ENCODE assay signal across 7 cellular contexts in the genomic region with DNA sequence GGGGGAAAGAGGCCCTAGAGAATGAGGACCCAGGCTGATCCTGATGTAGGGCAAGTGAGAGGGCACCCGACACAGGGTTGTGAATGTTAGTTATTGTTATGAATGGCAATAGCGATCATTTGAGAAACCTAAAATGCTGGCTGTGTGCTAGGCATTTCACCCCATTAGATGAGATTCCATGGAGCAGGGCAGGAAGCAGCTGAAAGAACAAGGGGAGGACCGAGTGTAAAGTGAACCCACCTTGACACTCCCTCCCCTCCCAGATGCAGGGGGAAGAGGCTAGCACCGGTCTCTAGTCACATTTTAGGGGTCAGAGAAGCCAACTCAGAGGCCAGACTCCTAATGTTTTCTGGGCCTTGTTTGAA. TPM values are rescaled to one million over a fixed set of nuclear protein-coding genes. Genes with fewer than 3 reads are reported as not detected.
DNase-seq lines count a peak whose midpoint lies in the region; ATAC-seq and TF ChIP-seq lines count a peak whose summit lies in the region.
"Had no signal": no experiment of that assay in that cellular context is flagged by ENCODE, and none has a peak within 500 bp of the region (broad histone marks: within the 10 kb centered on the region; RNA-seq: fewer than 3 reads in every experiment).

No MANE protein-coding gene starts in this region.

- in situ Hi-C loops in GM13977 (cut with MboI; ENCODE audit: low pct_unique_long_range_greater_than_20kb, low sequenced_read_pairs, unreplicated experiment) = no loop called here

- peaks cover 7% of the 10 kb centered on the region for H3K36me3 Mint-ChIP-seq in activated naive CD8-positive, alpha-beta T cell treated with anti-CD3 and anti-CD28 coated beads, Interleukin-2, amount 10 ng/mL, durations not matched to agents 7 days and 5 days
- H3K36me3 Mint-ChIP-seq in natural killer cell treated with Interleukin-12 subunit alpha and Interleukin-12 subunit beta and Interleukin-15 and Interleukin-18, amount 100 ng/mL, for 72 hours = no peaks in the 10 kb centered on the region

- TF ChIP-seq CTCF in GM13977 (IDR thresholded peaks at IDR 0.05; ENCODE audit: extremely low read depth, insufficient read depth, missing control alignments) = no peak

- no peak overlapping the region for H3K27ac Mint-ChIP-seq in activated naive CD8-positive, alpha-beta T cell treated with anti-CD3 and anti-CD28 coated beads, Interleukin-2, amount 10 ng/mL, durations not matched to agents 7 days and 5 days
- peak overlapping the region; percentile 37 to 47 for H3K27ac Mint-ChIP-seq in natural killer cell treated with Interleukin-12 subunit alpha and Interleukin-12 subunit beta and Interleukin-15 and Interleukin-18, amount 100 ng/mL, for 72 hours

- peaks cover 28% of the 10 kb centered on the region for H3K4me1 Mint-ChIP-seq in activated naive CD8-positive, alpha-beta T cell treated with anti-CD3 and anti-CD28 coated beads, Interleukin-2, amount 10 ng/mL, durations not matched to agents 7 days and 5 days
- H3K4me1 Mint-ChIP-seq in natural killer cell treated with Interleukin-12 subunit alpha and Interleukin-12 subunit beta and Interleukin-15 and Interleukin-18, amount 100 ng/mL, for 72 hours (ENCODE audit: low read depth in 2 of 2) = peaks cover 10 to 21% of the 10 kb centered on the region in 2 donors

- H3K9me3 Mint-ChIP-seq in activated naive CD8-positive, alpha-beta T cell treated with anti-CD3 and anti-CD28 coated beads, Interleukin-2, amount 10 ng/mL, durations not matched to agents 7 days and 5 days = no peaks in the 10 kb centered on the region
- no peaks in the 10 kb centered on the region for H3K9me3 Mint-ChIP-seq in natural killer cell treated with Interleukin-12 subunit alpha and Interleukin-12 subunit beta and Interleukin-15 and Interleukin-18, amount 100 ng/mL, for 72 hours

- POLR2A ChIA-PET in activated naive CD8-positive, alpha-beta T cell treated with anti-CD3 and anti-CD28 coated beads, Interleukin-2, amount 10 ng/mL, durations not matched to agents 7 days and 5 days (lab: Charles Lee) = interaction anchor here (1.2 kb wide), 2 partner anchors 10 to 138 kb away, joined by 5 read pairs; no protein-coding TSS in a partner anchor

- DNase-seq in activated naive CD8-positive, alpha-beta T cell treated with anti-CD3 and anti-CD28 coated beads, Interleukin-2, amount 10 ng/mL, durations not matched to agents 7 days and 5 days = no peak
- no peak for DNase-seq in natural killer cell treated with Interleukin-12 subunit alpha and Interleukin-12 subunit beta and Interleukin-15 and Interleukin-18, amount 100 ng/mL, for 72 hours (ENCODE audit: low spot score)
- DNase-seq in NCI-H82 (lab: John Stamatoyannopoulos, UW) = no peak
- no peak for DNase-seq in dedifferentiated amniotic fluid mesenchymal stem cell (ENCODE audit: extremely low spot score)
- DNase-seq in GM13977 (ENCODE audit: low spot score) = no peak
- DNase-seq: NCI-H2171 treated with DMSO at 0.1 percent for 48 hours had no signal

- H3K4me3 Mint-ChIP-seq in activated naive CD8-positive, alpha-beta T cell treated with anti-CD3 and anti-CD28 coated beads, Interleukin-2, amount 10 ng/mL, durations not matched to agents 7 days and 5 days = peak overlapping the region; percentile 76
- peak overlapping the region; percentile 67 for H3K4me3 Mint-ChIP-seq in natural killer cell treated with Interleukin-12 subunit alpha and Interleukin-12 subunit beta and Interleukin-15 and Interleukin-18, amount 100 ng/mL, for 72 hours

- peaks cover 4% of the 10 kb centered on the region for H3K27me3 Mint-ChIP-seq in activated naive CD8-positive, alpha-beta T cell treated with anti-CD3 and anti-CD28 coated beads, Interleukin-2, amount 10 ng/mL, durations not matched to agents 7 days and 5 days
- H3K27me3 Mint-ChIP-seq in natural killer cell treated with Interleukin-12 subunit alpha and Interleukin-12 subunit beta and Interleukin-15 and Interleukin-18, amount 100 ng/mL, for 72 hours = no peaks in the 10 kb centered on the region

- ATAC-seq in GM18867 (IDR thresholded peaks at IDR 0.05; ENCODE audit: unreplicated experiment) = peak; percentile 7
- no peak for ATAC-seq in activated naive CD8-positive, alpha-beta T cell treated with anti-CD3 and anti-CD28 coated beads, Interleukin-2, amount 10 ng/mL, durations not matched to agents 7 days and 5 days (ENCODE audit: low read depth)
- ATAC-seq in natural killer cell treated with Interleukin-12 subunit alpha and Interleukin-12 subunit beta and Interleukin-15 and Interleukin-18, amount 100 ng/mL, for 72 hours = no peak

RNA-seq across cellular contexts. Expression of gene CORO6, which starts 0.6 kb away (rescaled TPM):
- total RNA-seq in activated naive CD8-positive, alpha-beta T cell treated with anti-CD3 and anti-CD28 coated beads, Interleukin-2, amount 10 ng/mL, durations not matched to agents 7 days and 5 days = 1 to 10 TPM; 8.2 to 9.0 TPM
- total RNA-seq in natural killer cell treated with Interleukin-12 subunit alpha and Interleukin-12 subunit beta and Interleukin-15 and Interleukin-18, amount 100 ng/mL, for 72 hours = 10 to 100 TPM in 1 of 2 donors, 1 to 10 TPM in 1; 2.1 to 10.2 TPM

RNA-seq across cellular contexts. Expression of gene ANKRD13B, which starts 30.3 kb away (rescaled TPM):
- 1 to 10 TPM; 6.0 to 7.9 TPM for total RNA-seq in activated naive CD8-positive, alpha-beta T cell treated with anti-CD3 and anti-CD28 coated beads, Interleukin-2, amount 10 ng/mL, durations not matched to agents 7 days and 5 days
- 10 to 100 TPM in 1 of 2 donors, 1 to 10 TPM in 1; 4.4 to 32.5 TPM for total RNA-seq in natural killer cell treated with Interleukin-12 subunit alpha and Interleukin-12 subunit beta and Interleukin-15 and Interleukin-18, amount 100 ng/mL, for 72 hours

RNA-seq across cellular contexts. Expression of gene GIT1, which starts 33.8 kb away (rescaled TPM):
- 10 to 100 TPM; 73.3 to 73.4 TPM for total RNA-seq in activated naive CD8-positive, alpha-beta T cell treated with anti-CD3 and anti-CD28 coated beads, Interleukin-2, amount 10 ng/mL, durations not matched to agents 7 days and 5 days
- 100 to 1,000 TPM in 1 of 2 donors, 10 to 100 TPM in 1; 40.8 to 111 TPM for total RNA-seq in natural killer cell treated with Interleukin-12 subunit alpha and Interleukin-12 subunit beta and Interleukin-15 and Interleukin-18, amount 100 ng/mL, for 72 hours

RNA-seq across cellular contexts. Expression of gene TP53I13, which starts 54.8 kb away (rescaled TPM):
- total RNA-seq in activated naive CD8-positive, alpha-beta T cell treated with anti-CD3 and anti-CD28 coated beads, Interleukin-2, amount 10 ng/mL, durations not matched to agents 7 days and 5 days = 100 to 1,000 TPM; 154 to 155 TPM
- 10 to 100 TPM; 61.6 to 95.5 TPM for total RNA-seq in natural killer cell treated with Interleukin-12 subunit alpha and Interleukin-12 subunit beta and Interleukin-15 and Interleukin-18, amount 100 ng/mL, for 72 hours

RNA-seq across cellular contexts. Expression of gene ABHD15, which starts 56.4 kb away (rescaled TPM):
- 10 to 100 TPM; 20.0 to 20.4 TPM for total RNA-seq in activated naive CD8-positive, alpha-beta T cell treated with anti-CD3 and anti-CD28 coated beads, Interleukin-2, amount 10 ng/mL, durations not matched to agents 7 days and 5 days
- total RNA-seq in natural killer cell treated with Interleukin-12 subunit alpha and Interleukin-12 subunit beta and Interleukin-15 and Interleukin-18, amount 100 ng/mL, for 72 hours = 10 to 100 TPM; 12.6 to 20.3 TPM
